15 cellular contexts compared by ENCODE assay signal in the genomic region with DNA sequence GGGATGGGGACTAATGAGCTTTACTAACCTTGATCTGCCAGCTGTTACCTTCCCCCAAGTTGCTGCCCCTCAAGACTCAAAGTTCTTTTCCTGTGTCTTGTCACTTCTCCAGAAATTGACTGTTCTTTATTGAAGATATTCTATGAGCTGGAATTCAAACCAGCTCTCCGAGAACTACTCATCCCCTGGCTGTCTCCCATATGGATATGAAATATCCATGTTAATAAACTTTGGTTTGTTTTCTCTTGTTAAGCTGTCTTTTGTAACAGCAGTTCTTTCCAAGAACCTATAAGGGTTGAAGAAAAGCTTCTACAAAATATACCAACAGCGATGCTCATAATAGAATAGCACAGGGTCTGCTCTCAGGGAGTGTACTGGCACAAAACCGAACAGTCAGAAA.
"Had no signal": no experiment of that assay in that cellular context is flagged by ENCODE, and none has a peak within 500 bp of the region (broad histone marks: within the 10 kb centered on the region; RNA-seq: fewer than 3 reads in every experiment).

No MANE protein-coding gene starts in this region.

- FAIRE-seq: urothelium cell line had no signal

- H3K36me3 Mint-ChIP-seq: naive thymus-derived CD8-positive, alpha-beta T cell; type B pancreatic cell had no signal

- DNase-seq: cortex of kidney; effector memory CD8-positive, alpha-beta T cell; esophagus squamous epithelium; gastrocnemius medialis; heart right ventricle; mammary epithelial cell; mucosa of descending colon; naive thymus-derived CD8-positive, alpha-beta T cell; posterior cingulate gyrus; stimulated activated naive CD4-positive, alpha-beta T cell treated with Interleukin-2 at 50 U/mL for 16 hours; thyroid gland had no signal

- H3K4me3 Mint-ChIP-seq: effector memory CD8-positive, alpha-beta T cell; naive thymus-derived CD8-positive, alpha-beta T cell; type B pancreatic cell had no signal

- ATAC-seq: effector memory CD8-positive, alpha-beta T cell; gastrocnemius medialis; heart right ventricle; left lobe of liver; mucosa of descending colon; naive thymus-derived CD8-positive, alpha-beta T cell; sciatic nerve had no signal

- H3K9me3 Mint-ChIP-seq: effector memory CD8-positive, alpha-beta T cell; type B pancreatic cell had no signal

- H3K27ac Mint-ChIP-seq: effector memory CD8-positive, alpha-beta T cell; naive thymus-derived CD8-positive, alpha-beta T cell; type B pancreatic cell had no signal
